ENCODE assay signal across 1 cellular context in genomic region chr2:112542123-112542973, GRCh38.
TF ChIP-seq lines count a peak whose summit lies in the region.

POLR1B (plus strand) TSS chr2:112542465; CDS start chr2:112542495, 30 bp downstream.

TF ChIP-seq in HepG2, 621 proteins besides CTCF, POLR2A, EP300 and RAD21 (continued from another document and continues in another):
- TF ChIP-seq ZBTB33 (CRISPR knock-in tag; IDR thresholded peaks at IDR 0.05), result peak; percentile 54
- TF ChIP-seq NR2F1 (CRISPR knock-in tag; IDR thresholded peaks at IDR 0.05), result peak; percentile 49 to 61
- TF ChIP-seq RFXAP (CRISPR knock-in tag; IDR thresholded peaks at IDR 0.05; ENCODE audit: borderline replicate concordance), result peak; percentile 91; the same call in 1 of the 2 replicates
- no peak; the same call in 1 of the 2 replicates for TF ChIP-seq GATAD2A (CRISPR knock-in tag; IDR thresholded peaks at IDR 0.05)
- TF ChIP-seq NCOR1 (IDR thresholded peaks at IDR 0.05; ENCODE audit: borderline replicate concordance, low read length), result 0 out of 2 replicates have a peak, but pooled peaks have one; percentile 20
- TF ChIP-seq ZSCAN5A (CRISPR knock-in tag; IDR thresholded peaks at IDR 0.05; ENCODE audit: borderline replicate concordance), result peak; percentile 97; the same call in 1 of the 2 replicates
- peak; percentile 91; the same call in 1 of the 2 replicates for TF ChIP-seq CREBL2 (CRISPR knock-in tag; IDR thresholded peaks at IDR 0.05; ENCODE audit: borderline replicate concordance)
- no peak for TF ChIP-seq SETDB1 (CRISPR knock-in tag; IDR thresholded peaks at IDR 0.05; ENCODE audit: borderline replicate concordance)
- TF ChIP-seq ZNF850 (CRISPR knock-in tag; conservative IDR thresholded peaks at IDR 0.05), result 0 out of 2 replicates have a peak, but pooled peaks have one; percentile 89
- TF ChIP-seq ZNF260 (CRISPR knock-in tag; IDR thresholded peaks at IDR 0.05; ENCODE audit: borderline replicate concordance, low read depth), result peak; percentile 77; the same call in 1 of the 2 replicates
- TF ChIP-seq ZNF224 (CRISPR knock-in tag; IDR thresholded peaks at IDR 0.05), result peak; percentile 98
- TF ChIP-seq HNRNPL (IDR thresholded peaks at IDR 0.05; ENCODE audit: low read depth, low read length), result peak; percentile 89
- TF ChIP-seq ZBTB14 (CRISPR knock-in tag; IDR thresholded peaks at IDR 0.05), result peak; percentile 33; the same call in 1 of the 2 replicates
- TF ChIP-seq ZFP36 (IDR thresholded peaks at IDR 0.05; ENCODE audit: borderline replicate concordance, low read depth, low read length, partially characterized antibody), result no peak
- no peak; the same call in none of the 2 replicates for TF ChIP-seq TGIF2 (CRISPR knock-in tag; IDR thresholded peaks at IDR 0.05)
- no peak for TF ChIP-seq GPBP1L1 (CRISPR knock-in tag; IDR thresholded peaks at IDR 0.05)
- no peak for TF ChIP-seq ZFP36L2 (CRISPR knock-in tag; IDR thresholded peaks at IDR 0.05)
- peak; percentile 89; the same call in 1 of the 2 replicates for TF ChIP-seq BATF2 (CRISPR knock-in tag; IDR thresholded peaks at IDR 0.05)
- peak; percentile 81 for TF ChIP-seq PHF21A (CRISPR knock-in tag; IDR thresholded peaks at IDR 0.05)
- TF ChIP-seq MED1 (CRISPR knock-in tag; IDR thresholded peaks at IDR 0.05), result peak; percentile 82
- peak; percentile 84; the same call in 1 of the 2 replicates for TF ChIP-seq ZNF563 (CRISPR knock-in tag; IDR thresholded peaks at IDR 0.05)
- TF ChIP-seq ZFP90 (CRISPR knock-in tag; IDR thresholded peaks at IDR 0.05; ENCODE audit: borderline replicate concordance), result peak; percentile 95
- TF ChIP-seq POLR2G (IDR thresholded peaks at IDR 0.05; ENCODE audit: low read depth, low read length), result peak; percentile 88
- TF ChIP-seq ZFP41 (CRISPR knock-in tag; IDR thresholded peaks at IDR 0.05; ENCODE audit: borderline replicate concordance), result peak; percentile 86; the same call in 1 of the 2 replicates
- peak; percentile 95 for TF ChIP-seq SNAPC4 (CRISPR knock-in tag; IDR thresholded peaks at IDR 0.05)
- no peak for TF ChIP-seq SNRNP70 (IDR thresholded peaks at IDR 0.05; ENCODE audit: low read depth, low read length)
- peak; percentile 95; the same call in 1 of the 2 replicates for TF ChIP-seq SNAI1 (CRISPR knock-in tag; IDR thresholded peaks at IDR 0.05; ENCODE audit: borderline replicate concordance)
- no peak for TF ChIP-seq MIER3 (CRISPR knock-in tag; IDR thresholded peaks at IDR 0.05; ENCODE audit: borderline replicate concordance)
- no peak for TF ChIP-seq PHB2 (IDR thresholded peaks at IDR 0.05; ENCODE audit: partially characterized antibody)
- peak; percentile 96 for TF ChIP-seq ZNF18 (CRISPR knock-in tag; IDR thresholded peaks at IDR 0.05; ENCODE audit: insufficient replicate concordance)
- TF ChIP-seq HNRNPLL (IDR thresholded peaks at IDR 0.05; ENCODE audit: low read depth, low read length, poor library complexity, severe bottlenecking), result peak; percentile 63
- no peak for TF ChIP-seq FOXA1 (IDR thresholded peaks at IDR 0.05)
- TF ChIP-seq FOXA1 (CRISPR knock-in tag; IDR thresholded peaks at IDR 0.05), result peak; percentile 47; the same call in 1 of the 2 replicates
- TF ChIP-seq GMEB1 (CRISPR knock-in tag; IDR thresholded peaks at IDR 0.05; ENCODE audit: borderline replicate concordance), result peak; percentile 95
- 0 out of 2 replicates have a peak, but pooled peaks have one; percentile 5 for TF ChIP-seq ZNF468 (CRISPR knock-in tag; IDR thresholded peaks at IDR 0.05)
- peak; percentile 22; the same call in 1 of the 2 replicates for TF ChIP-seq ONECUT2 (CRISPR knock-in tag; IDR thresholded peaks at IDR 0.05)
- TF ChIP-seq ZBED4 (CRISPR knock-in tag; IDR thresholded peaks at IDR 0.05; ENCODE audit: borderline replicate concordance), result no peak; the same call in 1 of the 2 replicates
